ENCODE assay signal across 14 cellular contexts in the genomic region with DNA sequence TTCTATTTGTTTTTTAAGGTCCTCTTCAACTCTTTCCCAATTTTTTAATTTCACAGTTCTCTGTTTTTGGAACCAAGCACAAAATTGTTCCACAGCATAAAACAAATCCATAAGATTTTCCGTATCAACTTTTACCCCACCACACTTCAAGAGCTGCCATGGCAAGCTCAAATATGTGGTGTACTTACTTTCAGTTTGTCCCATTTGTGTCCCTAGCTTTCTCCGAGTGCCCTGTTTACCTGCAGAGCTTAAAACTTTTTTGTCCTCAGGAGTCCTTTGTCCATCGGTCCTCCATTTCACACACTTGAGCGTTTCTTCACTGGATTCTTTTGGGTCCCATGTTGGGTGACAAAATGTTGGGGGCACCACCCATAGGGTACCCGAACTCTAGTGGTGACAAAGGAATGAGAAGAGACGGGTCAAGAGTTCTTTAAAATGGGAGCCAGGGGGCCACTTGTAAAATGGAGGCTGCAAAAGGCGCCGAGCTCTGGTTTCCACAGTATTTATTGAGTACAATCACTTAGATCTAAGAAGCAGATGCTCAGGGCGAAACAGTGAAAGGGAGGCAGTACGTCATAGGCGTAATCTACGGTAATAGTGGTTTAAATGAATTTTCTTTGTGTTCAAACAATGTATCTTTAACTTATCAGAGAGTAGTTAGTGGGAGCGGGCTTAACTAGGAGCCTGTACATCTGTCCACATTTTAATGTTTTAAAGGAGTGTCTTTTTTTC.
"Had no signal": no experiment of that assay in that cellular context is flagged by ENCODE, and none has a peak within 500 bp of the region (broad histone marks: within the 10 kb centered on the region; RNA-seq: fewer than 3 reads in every experiment).

No MANE protein-coding gene starts in this region.

- H3K27ac Mint-ChIP-seq: naive thymus-derived CD4-positive, alpha-beta T cell; nephron progenitor cell; stimulated activated naive B cell treated with anti-CD40 and anti-IgM and Interleukin-4, amounts not matched to agents 10 μg/mL and 1 μg/mL and 100 μg/mL, for 72 hours; stimulated activated naive CD8-positive, alpha-beta T cell treated with anti-CD3 and anti-CD28 coated beads, Interleukin-15, amount 100 ng/mL, for 72 hours had no signal

- DNase-seq: effector memory CD4-positive, alpha-beta T cell; heart left ventricle; hippocampal formation; left colon; mammary epithelial cell; naive thymus-derived CD4-positive, alpha-beta T cell; nephron progenitor cell; sigmoid colon; stimulated activated CD4-positive, alpha-beta T cell treated with anti-CD3 and anti-CD28 coated beads, Interleukin-2, amount 100 ng/mL, for 24 hours; stimulated activated CD4-positive, alpha-beta T cell treated with anti-CD3 and anti-CD28 coated beads, Interleukin-4, amount 100 ng/mL, for 4 hours; stimulated activated naive B cell treated with anti-CD40 and anti-IgM and Interleukin-4, amounts not matched to agents 10 μg/mL and 1 μg/mL and 100 μg/mL, for 72 hours; stimulated activated naive CD8-positive, alpha-beta T cell treated with anti-CD3 and anti-CD28 coated beads, Interleukin-15, amount 100 ng/mL, for 72 hours; transverse colon had no signal

- H3K4me3 Mint-ChIP-seq: naive thymus-derived CD4-positive, alpha-beta T cell; nephron progenitor cell; stimulated activated naive B cell treated with anti-CD40 and anti-IgM and Interleukin-4, amounts not matched to agents 10 μg/mL and 1 μg/mL and 100 μg/mL, for 72 hours; stimulated activated naive CD8-positive, alpha-beta T cell treated with anti-CD3 and anti-CD28 coated beads, Interleukin-15, amount 100 ng/mL, for 72 hours had no signal

- ATAC-seq: esophagus mucosa; heart left ventricle; left colon; naive thymus-derived CD4-positive, alpha-beta T cell; stimulated activated naive B cell treated with anti-CD40 and anti-IgM and Interleukin-4, amounts not matched to agents 10 μg/mL and 1 μg/mL and 100 μg/mL, for 72 hours; stimulated activated naive CD8-positive, alpha-beta T cell treated with anti-CD3 and anti-CD28 coated beads, Interleukin-15, amount 100 ng/mL, for 72 hours had no signal

- H3K27me3 Mint-ChIP-seq: stimulated activated naive B cell treated with anti-CD40 and anti-IgM and Interleukin-4, amounts not matched to agents 10 μg/mL and 1 μg/mL and 100 μg/mL, for 72 hours; stimulated activated naive CD8-positive, alpha-beta T cell treated with anti-CD3 and anti-CD28 coated beads, Interleukin-15, amount 100 ng/mL, for 72 hours had no signal

- H3K4me1 Mint-ChIP-seq: naive thymus-derived CD4-positive, alpha-beta T cell; nephron progenitor cell; stimulated activated naive B cell treated with anti-CD40 and anti-IgM and Interleukin-4, amounts not matched to agents 10 μg/mL and 1 μg/mL and 100 μg/mL, for 72 hours; stimulated activated naive CD8-positive, alpha-beta T cell treated with anti-CD3 and anti-CD28 coated beads, Interleukin-15, amount 100 ng/mL, for 72 hours had no signal
